10 cellular contexts compared by ENCODE assay signal in the genomic region with DNA sequence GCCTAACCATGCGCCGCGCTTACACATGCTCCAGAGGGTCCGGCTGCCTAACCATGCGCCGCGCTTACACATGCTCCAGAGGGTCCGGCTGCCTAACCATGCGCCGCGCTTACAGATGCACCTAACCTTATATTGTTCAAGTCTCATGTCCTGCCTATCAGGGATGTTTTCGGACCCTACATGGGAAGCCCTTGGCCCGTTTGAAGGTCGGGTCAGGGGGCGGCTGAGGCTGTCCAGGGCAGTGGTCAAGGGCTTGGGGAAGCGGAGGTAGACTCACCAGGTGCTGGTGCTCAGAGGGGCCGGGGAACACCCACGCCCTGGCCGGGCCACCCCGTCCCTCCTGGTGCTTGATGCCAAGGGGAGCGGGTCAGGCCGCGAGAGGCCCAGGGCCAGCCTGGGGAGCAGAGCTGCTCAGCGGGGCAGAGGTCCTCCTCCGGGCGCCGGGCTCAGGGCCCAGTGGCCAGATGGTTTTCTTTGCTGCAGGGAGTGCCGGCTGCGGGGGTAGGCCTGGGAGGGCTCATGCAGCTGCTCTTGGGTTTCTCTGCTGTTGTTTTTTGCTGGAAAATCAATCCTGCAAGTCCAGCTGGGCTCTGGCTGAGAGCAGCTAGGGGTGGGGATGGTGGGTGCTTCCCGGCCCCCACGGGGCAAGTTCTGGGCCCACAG. TPM values are rescaled to one million over a fixed set of nuclear protein-coding genes. Genes with fewer than 3 reads are reported as not detected.
DNase-seq lines count a peak whose midpoint lies in the region; ATAC-seq and TF ChIP-seq lines count a peak whose summit lies in the region.
"Had no signal": no experiment of that assay in that cellular context is flagged by ENCODE, and none has a peak within 500 bp of the region (broad histone marks: within the 10 kb centered on the region; RNA-seq: fewer than 3 reads in every experiment).

No MANE protein-coding gene starts in this region.

- no peak for TF ChIP-seq CTCF in C4-2B (conservative IDR thresholded peaks at IDR 0.05)
- no peak for TF ChIP-seq CTCF in RWPE2 (IDR thresholded peaks at IDR 0.05; ENCODE audit: poor library complexity, severe bottlenecking)

- no peaks in the 10 kb centered on the region for H3K9me3 ChIP-seq in RWPE2 (ENCODE audit: severe bottlenecking)

- H3K36me3 ChIP-seq in RWPE2 (ENCODE audit: low read depth), result peaks cover 12% of the 10 kb centered on the region

- H3K27me3 ChIP-seq in RWPE2 (ENCODE audit: insufficient read depth, poor library complexity, severe bottlenecking), result no peaks in the 10 kb centered on the region

- peak; percentile 58 for DNase-seq in RWPE2 (ENCODE audit: low spot score)
- peak; percentile 65 to 90 (median 81) for DNase-seq in head of caudate nucleus
- peak; percentile 65 to 98 (median 75) for DNase-seq in posterior cingulate gyrus
- no peak for DNase-seq in germinal center (ENCODE audit: low spot score)
- DNase-seq in SK-N-DZ (ENCODE audit: low spot score), result no peak
- DNase-seq in NCI-H1417 treated with DMSO at 0.1 percent for 48 hours (lab: John Stamatoyannopoulos, UW), result no peak
- DNase-seq: NCI-H2029 treated with DMSO at 0.1 percent for 48 hours; stimulated activated CD4-positive, alpha-beta T cell treated with anti-CD3 and anti-CD28 coated beads, Interleukin-2, amount 100 ng/mL, for 48 hours had no signal

- no peaks in the 10 kb centered on the region for H3K4me1 ChIP-seq in RWPE2 (ENCODE audit: insufficient read depth, poor library complexity, severe bottlenecking)

- no peak overlapping the region for H3K4me3 ChIP-seq in RWPE2 (ENCODE audit: severe bottlenecking)

- H3K27ac ChIP-seq in C4-2B (peak overlapping the region; percentile 98), RWPE2 (ENCODE audit: poor library complexity, severe bottlenecking) (no peak overlapping the region)

- intact Hi-C loops in head of caudate nucleus (cut with DNase I) (no loop called here), posterior cingulate gyrus (cut with DNase I) (no loop called here)

- ATAC-seq in RWPE2 (ENCODE audit: low read depth), result peak; percentile 10; the same call in 2 of the 3 replicates
- no peak for ATAC-seq in HG03439 (IDR thresholded peaks at IDR 0.05; ENCODE audit: unreplicated experiment)

RNA-seq across cellular contexts. Expression of gene SPON2, which starts 35.4 kb away (rescaled TPM):
- 0.14 TPM in 1 of 2 replicates, not detected in the other for polyA plus RNA-seq in SK-N-DZ (2014; cell fraction: cytosol; rRNA removed)
- 0.19 and 1.2 TPM in 2 replicates for polyA plus RNA-seq in SK-N-DZ (2014; cell fraction: nucleus; rRNA removed)

RNA-seq across cellular contexts. Expression of gene CTBP1, which starts 41.2 kb away (rescaled TPM):
- polyA plus RNA-seq in SK-N-DZ (2014; cell fraction: cytosol; rRNA removed), result 176 and 237 TPM in 2 replicates
- 231 and 361 TPM in 2 replicates for polyA plus RNA-seq in SK-N-DZ (2014; cell fraction: nucleus; rRNA removed)

Comparison
In these comparisons a context has a peak if more than half of its experiments do, and no peak if none do; other contexts are left out.
1. DNase-seq: peak in RWPE2 (single experiment), head of caudate nucleus (42 of 42) and posterior cingulate gyrus (10 of 10); none in germinal center (single experiment), SK-N-DZ (single experiment) and NCI-H1417 treated with DMSO at 0.1 percent for 48 hours (single experiment).